Comparison of ENCODE assay signal across 8 cellular contexts in the genomic region with DNA sequence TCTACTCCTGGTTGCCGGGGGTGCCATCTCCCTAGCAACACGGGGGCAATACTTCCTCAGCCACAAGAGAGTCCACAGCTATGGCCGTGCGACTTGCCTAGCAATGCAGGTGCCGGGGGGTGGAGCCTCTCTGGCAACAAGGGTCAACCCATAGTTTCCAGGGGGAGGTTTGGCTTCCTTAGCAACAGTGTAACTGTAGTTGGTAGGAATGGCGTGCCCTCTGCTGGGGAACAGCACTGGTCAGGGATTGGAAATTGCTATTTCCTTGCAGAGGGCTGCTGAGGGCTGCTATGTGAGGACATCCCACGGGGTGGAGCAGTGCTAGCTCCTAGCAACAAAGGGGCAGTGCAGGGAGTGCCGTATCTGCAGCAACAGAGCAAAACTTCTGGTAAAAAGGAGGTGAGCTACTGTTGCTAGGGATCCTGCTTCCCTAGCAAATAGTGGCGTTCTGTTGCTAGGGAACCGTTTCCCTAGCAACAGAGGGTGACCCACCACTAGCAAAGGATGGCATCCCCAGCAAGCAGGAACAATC. TPM values are rescaled to one million over a fixed set of nuclear protein-coding genes. Genes with fewer than 3 reads are reported as not detected.
DNase-seq lines count a peak whose midpoint lies in the region; ATAC-seq and TF ChIP-seq lines count a peak whose summit lies in the region.

No MANE protein-coding gene starts in this region.

- peak; percentile 62 for ATAC-seq in PC-3
- no peak for ATAC-seq in HG02852 (IDR thresholded peaks at IDR 0.05; ENCODE audit: unreplicated experiment)
- no peak for ATAC-seq in HG03097 (IDR thresholded peaks at IDR 0.05; ENCODE audit: low FRiP score, unreplicated experiment)
- no peak for ATAC-seq in GM21737 (IDR thresholded peaks at IDR 0.05; ENCODE audit: unreplicated experiment)

- peak; percentile 43 for TF ChIP-seq CTCF in HL-60 (IDR thresholded peaks at IDR 0.05; ENCODE audit: insufficient read depth, low read length)
- 0 out of 2 replicates have a peak, but pooled peaks have one; percentile 17 for TF ChIP-seq CTCF in PC-3 (conservative IDR thresholded peaks at IDR 0.05; ENCODE audit: low read depth, low read length)
- TF ChIP-seq CTCF in fibroblast of villous mesenchyme (IDR thresholded peaks at IDR 0.05; ENCODE audit: insufficient read depth, low read depth, low read length) = peak; percentile 59
- TF ChIP-seq CTCF in progenitor cell of endocrine pancreas (IDR thresholded peaks at IDR 0.05; ENCODE audit: unreplicated experiment) = peak; percentile 61

- H3K9me3 Mint-ChIP-seq in progenitor cell of endocrine pancreas (ENCODE audit: low read depth) = no peaks in the 10 kb centered on the region

- H3K4me2 ChIP-seq in PC-3 (ENCODE audit: low read length) = no peak overlapping the region

- H3K4me1 Mint-ChIP-seq in progenitor cell of endocrine pancreas (ENCODE audit: low read depth) = peaks cover 2% of the 10 kb centered on the region

- peaks cover 13% of the 10 kb centered on the region for H3K36me3 Mint-ChIP-seq in progenitor cell of endocrine pancreas (ENCODE audit: insufficient read depth)

- H3K9ac ChIP-seq in PC-3 (ENCODE audit: low read length) = no peak overlapping the region

- H2AFZ ChIP-seq in PC-3 (ENCODE audit: low read length) = no peak overlapping the region

- no peaks in the 10 kb centered on the region for H3K9me3 ChIP-seq in PC-3 (ENCODE audit: low read length)

- no peaks in the 10 kb centered on the region for H3K27me3 Mint-ChIP-seq in progenitor cell of endocrine pancreas

- H3K4me3 ChIP-seq in HL-60 (replicated peaks; ENCODE audit: insufficient read depth, low read length) (no peak overlapping the region), PC-3 (ENCODE audit: low read length) (no peak overlapping the region), fibroblast of villous mesenchyme (ENCODE audit: low read depth, low read length) (no peak overlapping the region)

- POLR2A ChIA-PET in PC-3 (lab: Charles Lee; ENCODE audit: unreplicated experiment) = no interaction called here

- H3K27ac ChIP-seq in HL-60 (replicated peaks) = peak overlapping the region; percentile 59
- no peak overlapping the region for H3K27ac ChIP-seq in PC-3 (ENCODE audit: low read length)

- peak overlapping the region; percentile 24 for H3K27ac Mint-ChIP-seq in progenitor cell of endocrine pancreas

- intact Hi-C loops in PC-3 (cut with micrococcal nuclease) = no loop called here

- H4K20me1 ChIP-seq in PC-3 (ENCODE audit: low read length) = no peaks in the 10 kb centered on the region

- H3K36me3 ChIP-seq in PC-3 (ENCODE audit: low read depth, low read length) = peaks cover 25% of the 10 kb centered on the region

- peak in 1 of 2 experiments; percentile 58 for DNase-seq in HL-60 (ENCODE audit: low read depth in 1 of 2, low spot score in 1 of 2)
- peak; percentile 16 for DNase-seq in PC-3
- DNase-seq in fibroblast of villous mesenchyme (ENCODE audit: low read depth) = peak; percentile 76
- peak; percentile 59 for DNase-seq in progenitor cell of endocrine pancreas (ENCODE audit: low spot score, unreplicated experiment)
- no peak for DNase-seq in NCI-H446 treated with DMSO at 0.1 percent for 48 hours (lab: John Stamatoyannopoulos, UW)

- CTCF ChIA-PET in PC-3 (lab: Charles Lee) = interaction anchor here (0.7 kb wide), 1 partner anchor 86 kb away, joined by 3 read pairs; no protein-coding TSS in a partner anchor

- H3K4me1 ChIP-seq in PC-3 (ENCODE audit: insufficient read depth, low read length) = no peaks in the 10 kb centered on the region

- no peaks in the 10 kb centered on the region for H3F3A ChIP-seq in PC-3 (ENCODE audit: low read length, unreplicated experiment)

- no peaks in the 10 kb centered on the region for H3K9me2 ChIP-seq in PC-3 (replicated peaks; ENCODE audit: low read length)

- H3K27me3 ChIP-seq in HL-60 (ENCODE audit: insufficient read depth, poor library complexity, severe bottlenecking) (no peaks in the 10 kb centered on the region), PC-3 (ENCODE audit: low read length) (no peaks in the 10 kb centered on the region)

- no peaks in the 10 kb centered on the region for H3K79me2 ChIP-seq in PC-3 (ENCODE audit: low read length)

- no TSS peak for BruUV-seq in PC-3 (replicated peaks; lab: Mats Ljungman, UMichigan)

- no peak overlapping the region for H3K4me3 Mint-ChIP-seq in progenitor cell of endocrine pancreas (ENCODE audit: low read depth)

RNA-seq across cellular contexts. Expression of a gene that starts 7.0 kb away (rescaled TPM):
- total RNA-seq in PC-3 (2014; rRNA removed) = 11.2 and 13.4 TPM in 2 replicates
- total RNA-seq in fibroblast of villous mesenchyme = 0.32 TPM in 1 of 2 replicates, not detected in the other
- 119 and 125 TPM in 2 replicates for total RNA-seq in progenitor cell of endocrine pancreas

RNA-seq across cellular contexts. Expression of a gene that starts 9.4 kb away (rescaled TPM):
- 231 and 261 TPM in 2 replicates for total RNA-seq in PC-3 (2014; rRNA removed)
- 60.2 and 73.4 TPM in 2 replicates for total RNA-seq in fibroblast of villous mesenchyme
- total RNA-seq in progenitor cell of endocrine pancreas = 91.5 and 99.1 TPM in 2 replicates

RNA-seq across cellular contexts. Expression of a gene that starts 11.1 kb away (rescaled TPM):
- total RNA-seq in PC-3 (2014; rRNA removed) = 122 and 173 TPM in 2 replicates
- 82.5 and 83.8 TPM in 2 replicates for total RNA-seq in fibroblast of villous mesenchyme
- 38.6 and 39.7 TPM in 2 replicates for total RNA-seq in progenitor cell of endocrine pancreas

RNA-seq across cellular contexts. Expression of a gene that starts 20.5 kb away (rescaled TPM):
- total RNA-seq in PC-3 (2014; rRNA removed) = 13.6 and 18.8 TPM in 2 replicates
- 4.7 and 4.8 TPM in 2 replicates for total RNA-seq in fibroblast of villous mesenchyme
- total RNA-seq in progenitor cell of endocrine pancreas = 6.8 and 7.2 TPM in 2 replicates

RNA-seq across cellular contexts. Expression of a gene that starts 20.7 kb away (rescaled TPM):
- 3,477 and 3,621 TPM in 2 replicates for total RNA-seq in PC-3 (2014; rRNA removed)
- total RNA-seq in fibroblast of villous mesenchyme = 985 and 1,373 TPM in 2 replicates
- total RNA-seq in progenitor cell of endocrine pancreas = 1,160 and 1,179 TPM in 2 replicates
